In genomic region chr12:50711018-50711527, GRCh38 we compare ENCODE assay signal across 28 cellular contexts.
"Had no signal": no experiment of that assay in that cellular context is flagged by ENCODE, and none has a peak within 500 bp of the region (broad histone marks: within the 10 kb centered on the region; RNA-seq: fewer than 3 reads in every experiment).

No MANE protein-coding gene starts in this region.

- H3K4me1 ChIP-seq: foreskin keratinocyte, gastrocnemius medialis had no signal

- H3K27me3 Mint-ChIP-seq: activated CD4-positive, alpha-beta memory T cell treated with anti-CD3 and anti-CD28 coated beads, Interleukin-2, amount 10 ng/mL, durations not matched to agents 7 days and 5 days; activated CD4-positive, alpha-beta T cell treated with anti-CD3 and anti-CD28 coated beads for 36 hours; activated CD4-positive, alpha-beta T cell treated with anti-CD3 and anti-CD28 coated beads, Interleukin-2, amount 10 ng/mL, durations not matched to agents 7 days and 5 days; activated naive CD4-positive, alpha-beta T cell treated with anti-CD3 and anti-CD28 coated beads, Interleukin-2, amount 10 ng/mL, durations not matched to agents 7 days and 5 days; activated naive CD8-positive, alpha-beta T cell treated with anti-CD3 and anti-CD28 coated beads, Interleukin-2, amount 10 ng/mL, durations not matched to agents 7 days and 5 days; activated T-cell treated with anti-CD3 and anti-CD28 coated beads, Interleukin-2, amount 50 U/mL, for 24 hours; effector memory CD8-positive, alpha-beta T cell had no signal

- H3K27ac Mint-ChIP-seq: activated CD4-positive, alpha-beta memory T cell treated with anti-CD3 and anti-CD28 coated beads, Interleukin-2, amount 10 ng/mL, durations not matched to agents 7 days and 5 days; activated CD4-positive, alpha-beta T cell treated with anti-CD3 and anti-CD28 coated beads for 36 hours; activated CD4-positive, alpha-beta T cell treated with anti-CD3 and anti-CD28 coated beads, Interleukin-2, amount 10 ng/mL, durations not matched to agents 7 days and 5 days; activated naive CD4-positive, alpha-beta T cell treated with anti-CD3 and anti-CD28 coated beads, Interleukin-2, amount 10 ng/mL, durations not matched to agents 7 days and 5 days; activated naive CD8-positive, alpha-beta T cell treated with anti-CD3 and anti-CD28 coated beads, Interleukin-2, amount 10 ng/mL, durations not matched to agents 7 days and 5 days; activated T-cell treated with anti-CD3 and anti-CD28 coated beads, Interleukin-2, amount 50 U/mL, for 24 hours; activated T-cell treated with anti-CD3 and anti-CD28 coated beads, Interleukin-2, amount 50 U/mL, for 72 hours had no signal

- H3K4me3 Mint-ChIP-seq: activated CD4-positive, alpha-beta memory T cell treated with anti-CD3 and anti-CD28 coated beads, Interleukin-2, amount 10 ng/mL, durations not matched to agents 7 days and 5 days; activated CD4-positive, alpha-beta T cell treated with anti-CD3 and anti-CD28 coated beads for 36 hours; activated CD4-positive, alpha-beta T cell treated with anti-CD3 and anti-CD28 coated beads, Interleukin-2, amount 10 ng/mL, durations not matched to agents 7 days and 5 days; activated naive CD4-positive, alpha-beta T cell treated with anti-CD3 and anti-CD28 coated beads, Interleukin-2, amount 10 ng/mL, durations not matched to agents 7 days and 5 days; activated naive CD8-positive, alpha-beta T cell treated with anti-CD3 and anti-CD28 coated beads, Interleukin-2, amount 10 ng/mL, durations not matched to agents 7 days and 5 days; activated T-cell treated with anti-CD3 and anti-CD28 coated beads, Interleukin-2, amount 50 U/mL, for 24 hours; activated T-cell treated with anti-CD3 and anti-CD28 coated beads, Interleukin-2, amount 50 U/mL, for 72 hours; effector memory CD8-positive, alpha-beta T cell had no signal

- H3K9me3 ChIP-seq: esophagus muscularis mucosa, gastrocnemius medialis, heart right ventricle had no signal

- ATAC-seq: activated CD4-positive, alpha-beta T cell treated with anti-CD3 and anti-CD28 coated beads for 36 hours; activated naive CD4-positive, alpha-beta T cell treated with anti-CD3 and anti-CD28 coated beads, Interleukin-2, amount 50 U/mL, for 72 hours; activated T-cell treated with anti-CD3 and anti-CD28 coated beads, Interleukin-2, amount 50 U/mL, for 72 hours; effector memory CD8-positive, alpha-beta T cell; foreskin keratinocyte; gastrocnemius medialis had no signal

- H3K27ac ChIP-seq: brain microvascular endothelial cell, esophagus muscularis mucosa, foreskin keratinocyte, gastrocnemius medialis had no signal

- H3K4me3 ChIP-seq: esophagus muscularis mucosa, gastrocnemius medialis, heart right ventricle had no signal

- H3K27me3 ChIP-seq: brain microvascular endothelial cell, esophagus muscularis mucosa, foreskin keratinocyte, gastrocnemius medialis, heart right ventricle had no signal

- H3K4me1 Mint-ChIP-seq: activated CD4-positive, alpha-beta memory T cell treated with anti-CD3 and anti-CD28 coated beads, Interleukin-2, amount 10 ng/mL, durations not matched to agents 7 days and 5 days; activated CD4-positive, alpha-beta T cell treated with anti-CD3 and anti-CD28 coated beads for 36 hours; activated CD4-positive, alpha-beta T cell treated with anti-CD3 and anti-CD28 coated beads, Interleukin-2, amount 10 ng/mL, durations not matched to agents 7 days and 5 days; activated naive CD4-positive, alpha-beta T cell treated with anti-CD3 and anti-CD28 coated beads, Interleukin-2, amount 10 ng/mL, durations not matched to agents 7 days and 5 days; activated naive CD8-positive, alpha-beta T cell treated with anti-CD3 and anti-CD28 coated beads, Interleukin-2, amount 10 ng/mL, durations not matched to agents 7 days and 5 days had no signal

- DNase-seq: activated CD4-positive, alpha-beta memory T cell treated with anti-CD3 and anti-CD28 coated beads, Interleukin-2, amount 10 ng/mL, durations not matched to agents 7 days and 5 days; activated CD4-positive, alpha-beta T cell treated with anti-CD3 and anti-CD28 coated beads for 36 hours; activated CD4-positive, alpha-beta T cell treated with anti-CD3 and anti-CD28 coated beads, Interleukin-2, amount 10 ng/mL, durations not matched to agents 7 days and 5 days; activated CD4-positive, alpha-beta T cell treated with anti-CD3 and anti-CD28 coated beads, Interleukin-2, amount 50 U/mL, for 4 hours; activated CD4-positive, CD25-positive, alpha-beta regulatory T cell; activated CD4-positive, CD25-positive, alpha-beta regulatory T cell treated with anti-CD3 and anti-CD28 coated beads, Interleukin-2, amount 50 U/mL, for 72 hours; activated CD8-positive, alpha-beta memory T cell treated with anti-CD3 and anti-CD28 coated beads, Interleukin-2, amount 50 U/mL, for 48 hours; activated gamma-delta T cell; activated naive CD4-positive, alpha-beta T cell; activated naive CD4-positive, alpha-beta T cell treated with anti-CD3 and anti-CD28 coated beads, Interleukin-2, amount 10 ng/mL, durations not matched to agents 7 days and 5 days; activated naive CD8-positive, alpha-beta T cell treated with anti-CD3 and anti-CD28 coated beads, Interleukin-2, amount 10 ng/mL, durations not matched to agents 7 days and 5 days; activated T-cell treated with anti-CD3 and anti-CD28 coated beads for 4 hours; activated T-cell treated with anti-CD3 and anti-CD28 coated beads, Interleukin-2, amount 50 U/mL, for 24 hours; activated T-cell treated with anti-CD3 and anti-CD28 coated beads, Interleukin-2, amount 50 U/mL, for 72 hours; brain microvascular endothelial cell; caudate nucleus; cortex of kidney; dermis blood vessel endothelial cell; effector CD4-positive, alpha-beta T cell; effector memory CD8-positive, alpha-beta T cell; erythroblast; foreskin keratinocyte; gastrocnemius medialis; glutamatergic neuron; heart right ventricle; T-helper 9 cell had no signal

- H3K9me3 Mint-ChIP-seq: activated CD4-positive, alpha-beta memory T cell treated with anti-CD3 and anti-CD28 coated beads, Interleukin-2, amount 10 ng/mL, durations not matched to agents 7 days and 5 days; activated CD4-positive, alpha-beta T cell treated with anti-CD3 and anti-CD28 coated beads, Interleukin-2, amount 10 ng/mL, durations not matched to agents 7 days and 5 days; activated naive CD4-positive, alpha-beta T cell treated with anti-CD3 and anti-CD28 coated beads, Interleukin-2, amount 10 ng/mL, durations not matched to agents 7 days and 5 days; activated naive CD4-positive, alpha-beta T cell treated with anti-CD3 and anti-CD28 coated beads, Interleukin-2, amount 50 U/mL, for 72 hours; activated naive CD8-positive, alpha-beta T cell treated with anti-CD3 and anti-CD28 coated beads, Interleukin-2, amount 10 ng/mL, durations not matched to agents 7 days and 5 days; activated T-cell treated with anti-CD3 and anti-CD28 coated beads, Interleukin-2, amount 50 U/mL, for 24 hours; activated T-cell treated with anti-CD3 and anti-CD28 coated beads, Interleukin-2, amount 50 U/mL, for 72 hours; effector memory CD8-positive, alpha-beta T cell had no signal
